In the genomic region with DNA sequence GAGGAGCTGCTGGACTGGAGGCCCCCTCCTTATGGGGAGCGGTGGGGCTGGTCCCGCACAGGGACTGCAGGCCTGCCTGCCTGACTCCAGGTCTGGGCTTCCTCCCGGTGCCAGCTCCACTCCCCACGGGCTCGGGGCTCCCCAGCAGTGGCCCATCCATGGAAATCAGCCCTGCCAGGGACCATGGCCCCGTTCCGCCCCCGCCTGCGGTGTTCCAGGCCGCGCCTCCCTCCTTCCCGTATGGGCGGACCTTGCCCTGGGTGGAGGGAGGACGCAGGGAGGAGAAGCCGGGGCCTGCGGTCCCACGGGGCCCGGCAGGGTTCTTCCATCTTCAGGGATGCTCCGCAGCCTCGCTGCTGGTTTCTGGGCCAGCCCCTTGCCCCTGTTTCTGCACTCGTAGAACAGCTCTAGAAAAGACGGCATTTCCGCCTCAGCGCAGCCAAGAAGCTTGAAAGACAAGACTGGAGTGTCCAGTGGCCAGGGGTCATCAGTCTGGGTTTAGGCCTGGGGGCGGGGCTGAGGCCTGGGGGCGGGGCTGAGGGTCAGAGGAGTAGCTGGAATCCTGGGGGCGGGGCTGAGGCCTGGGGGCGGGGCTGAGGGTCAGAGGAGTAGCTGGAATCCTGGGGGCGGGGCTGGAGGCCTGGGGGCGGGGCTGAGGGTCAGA, we compare ENCODE assay signal across 15 cellular contexts.
"Had no signal": no experiment of that assay in that cellular context is flagged by ENCODE, and none has a peak within 500 bp of the region (broad histone marks: within the 10 kb centered on the region; RNA-seq: fewer than 3 reads in every experiment).

No MANE protein-coding gene starts in this region.

- H3K4me3 ChIP-seq: body of pancreas, pancreas, tibial nerve had no signal

- H3K4me1 ChIP-seq: body of pancreas, pancreas had no signal

- H3K36me3 Mint-ChIP-seq: activated naive CD4-positive, alpha-beta T cell treated with anti-CD3 and anti-CD28 coated beads, Interleukin-2, amount 10 ng/mL, durations not matched to agents 7 days and 5 days; stimulated activated memory B cell treated with anti-CD40 and anti-IgM and Interleukin-4, amounts not matched to agents 10 μg/mL and 1 μg/mL and 100 μg/mL, for 72 hours had no signal

- H3K36me3 ChIP-seq: pancreas, tibial nerve had no signal

- DNase-seq: activated B cell treated with CpG ODN at 0.5 μM for 24 hours; activated CD4-positive, alpha-beta T cell treated with anti-CD3 and anti-CD28 coated beads, Interleukin-2, amount 10 ng/mL, durations not matched to agents 7 days and 5 days; activated naive CD4-positive, alpha-beta T cell treated with anti-CD3 and anti-CD28 coated beads, Interleukin-2, amount 10 ng/mL, durations not matched to agents 7 days and 5 days; activated T-cell treated with anti-CD3 and anti-CD28 coated beads for 4 hours; body of pancreas; retina; small intestine; T-helper 1 cell had no signal

- H3K4me3 Mint-ChIP-seq: activated B cell treated with CpG ODN at 0.5 μM for 24 hours; activated CD4-positive, alpha-beta T cell treated with anti-CD3 and anti-CD28 coated beads, Interleukin-2, amount 10 ng/mL, durations not matched to agents 7 days and 5 days; activated naive CD4-positive, alpha-beta T cell treated with anti-CD3 and anti-CD28 coated beads, Interleukin-2, amount 10 ng/mL, durations not matched to agents 7 days and 5 days; activated T-helper 17 cell treated with anti-CD3 and anti-CD28 coated beads, Interleukin-2, amount 50 U/mL, for 72 hours; central memory CD8-positive, alpha-beta T cell; neural crest cell; stimulated activated memory B cell treated with anti-CD40 and anti-IgM and Interleukin-4, amounts not matched to agents 10 μg/mL and 1 μg/mL and 100 μg/mL, for 72 hours had no signal

- H3K9me3 ChIP-seq: body of pancreas, pancreas, tibial nerve had no signal

- ATAC-seq: activated T-helper 17 cell treated with anti-CD3 and anti-CD28 coated beads, Interleukin-2, amount 50 U/mL, for 72 hours; body of pancreas; left lobe of liver; pancreas; stimulated activated memory B cell treated with anti-CD40 and anti-IgM and Interleukin-4, amounts not matched to agents 10 μg/mL and 1 μg/mL and 100 μg/mL, for 72 hours had no signal

- H3K27me3 ChIP-seq: body of pancreas, pancreas, tibial nerve had no signal

- H3K9me3 Mint-ChIP-seq: activated B cell treated with CpG ODN at 0.5 μM for 24 hours; activated CD4-positive, alpha-beta T cell treated with anti-CD3 and anti-CD28 coated beads, Interleukin-2, amount 10 ng/mL, durations not matched to agents 7 days and 5 days; activated naive CD4-positive, alpha-beta T cell treated with anti-CD3 and anti-CD28 coated beads, Interleukin-2, amount 10 ng/mL, durations not matched to agents 7 days and 5 days; activated T-helper 17 cell treated with anti-CD3 and anti-CD28 coated beads, Interleukin-2, amount 50 U/mL, for 72 hours; central memory CD8-positive, alpha-beta T cell; neural crest cell; stimulated activated memory B cell treated with anti-CD40 and anti-IgM and Interleukin-4, amounts not matched to agents 10 μg/mL and 1 μg/mL and 100 μg/mL, for 72 hours had no signal

- H3K4me1 Mint-ChIP-seq: activated CD4-positive, alpha-beta T cell treated with anti-CD3 and anti-CD28 coated beads, Interleukin-2, amount 10 ng/mL, durations not matched to agents 7 days and 5 days; activated naive CD4-positive, alpha-beta T cell treated with anti-CD3 and anti-CD28 coated beads, Interleukin-2, amount 10 ng/mL, durations not matched to agents 7 days and 5 days; activated T-helper 17 cell treated with anti-CD3 and anti-CD28 coated beads, Interleukin-2, amount 50 U/mL, for 72 hours had no signal

- H3K27ac ChIP-seq: body of pancreas, pancreas had no signal

- H3K27ac Mint-ChIP-seq: activated B cell treated with CpG ODN at 0.5 μM for 24 hours; activated CD4-positive, alpha-beta T cell treated with anti-CD3 and anti-CD28 coated beads, Interleukin-2, amount 10 ng/mL, durations not matched to agents 7 days and 5 days; activated naive CD4-positive, alpha-beta T cell treated with anti-CD3 and anti-CD28 coated beads, Interleukin-2, amount 10 ng/mL, durations not matched to agents 7 days and 5 days; activated T-helper 17 cell treated with anti-CD3 and anti-CD28 coated beads, Interleukin-2, amount 50 U/mL, for 72 hours; stimulated activated memory B cell treated with anti-CD40 and anti-IgM and Interleukin-4, amounts not matched to agents 10 μg/mL and 1 μg/mL and 100 μg/mL, for 72 hours had no signal
